ENCODE assay signal across 1 cellular context in the genomic region with DNA sequence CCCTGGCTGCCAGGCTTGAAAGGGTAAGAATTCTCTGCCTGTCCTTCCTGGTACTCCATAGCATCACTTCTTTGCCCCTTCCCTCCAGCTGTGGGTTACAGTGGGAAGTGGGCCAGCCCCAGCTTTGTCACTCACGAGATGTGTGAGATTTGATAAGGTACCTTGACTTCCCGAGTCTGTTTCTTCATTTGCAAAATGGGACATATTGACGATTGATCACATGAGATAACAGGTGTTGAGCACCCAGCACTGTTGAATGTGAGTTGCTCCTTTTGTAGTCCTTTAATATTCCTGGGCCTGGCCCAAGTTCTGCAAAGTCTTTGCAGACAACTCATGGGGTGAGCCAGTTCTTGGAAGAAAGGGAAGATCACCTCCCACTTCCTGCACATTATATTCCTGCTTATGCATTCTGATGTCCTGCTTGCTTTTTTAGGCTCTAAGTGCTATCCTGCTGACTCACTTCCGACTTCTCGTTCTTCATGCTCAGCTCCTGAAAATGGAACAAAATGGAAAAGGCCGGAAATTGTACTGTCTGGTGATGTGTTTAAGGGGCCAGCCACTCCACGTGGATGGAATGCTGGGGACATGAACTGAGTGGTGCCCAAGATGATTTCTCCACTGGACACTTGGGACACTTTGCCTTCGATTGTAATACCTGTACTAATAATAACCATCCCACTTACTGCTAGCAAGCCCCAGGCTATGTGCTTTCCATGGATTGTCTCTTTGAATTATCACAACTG.
TF ChIP-seq lines count a peak whose summit lies in the region.

No MANE protein-coding gene starts in this region.

TF ChIP-seq in K562, 482 proteins besides CTCF, POLR2A, EP300 and RAD21 (continued from another document and continues in another):
- TF ChIP-seq, protein P1, sequence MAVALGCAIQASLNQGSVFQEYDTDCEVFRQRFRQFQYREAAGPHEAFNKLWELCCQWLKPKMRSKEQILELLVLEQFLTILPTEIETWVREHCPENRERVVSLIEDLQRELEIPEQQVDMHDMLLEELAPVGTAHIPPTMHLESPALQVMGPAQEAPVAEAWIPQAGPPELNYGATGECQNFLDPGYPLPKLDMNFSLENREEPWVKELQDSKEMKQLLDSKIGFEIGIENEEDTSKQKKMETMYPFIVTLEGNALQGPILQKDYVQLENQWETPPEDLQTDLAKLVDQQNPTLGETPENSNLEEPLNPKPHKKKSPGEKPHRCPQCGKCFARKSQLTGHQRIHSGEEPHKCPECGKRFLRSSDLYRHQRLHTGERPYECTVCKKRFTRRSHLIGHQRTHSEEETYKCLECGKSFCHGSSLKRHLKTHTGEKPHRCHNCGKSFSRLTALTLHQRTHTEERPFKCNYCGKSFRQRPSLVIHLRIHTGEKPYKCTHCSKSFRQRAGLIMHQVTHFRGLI (CRISPR knock-in tag; IDR thresholded peaks at IDR 0.05): no peak
- TF ChIP-seq, protein P2, sequence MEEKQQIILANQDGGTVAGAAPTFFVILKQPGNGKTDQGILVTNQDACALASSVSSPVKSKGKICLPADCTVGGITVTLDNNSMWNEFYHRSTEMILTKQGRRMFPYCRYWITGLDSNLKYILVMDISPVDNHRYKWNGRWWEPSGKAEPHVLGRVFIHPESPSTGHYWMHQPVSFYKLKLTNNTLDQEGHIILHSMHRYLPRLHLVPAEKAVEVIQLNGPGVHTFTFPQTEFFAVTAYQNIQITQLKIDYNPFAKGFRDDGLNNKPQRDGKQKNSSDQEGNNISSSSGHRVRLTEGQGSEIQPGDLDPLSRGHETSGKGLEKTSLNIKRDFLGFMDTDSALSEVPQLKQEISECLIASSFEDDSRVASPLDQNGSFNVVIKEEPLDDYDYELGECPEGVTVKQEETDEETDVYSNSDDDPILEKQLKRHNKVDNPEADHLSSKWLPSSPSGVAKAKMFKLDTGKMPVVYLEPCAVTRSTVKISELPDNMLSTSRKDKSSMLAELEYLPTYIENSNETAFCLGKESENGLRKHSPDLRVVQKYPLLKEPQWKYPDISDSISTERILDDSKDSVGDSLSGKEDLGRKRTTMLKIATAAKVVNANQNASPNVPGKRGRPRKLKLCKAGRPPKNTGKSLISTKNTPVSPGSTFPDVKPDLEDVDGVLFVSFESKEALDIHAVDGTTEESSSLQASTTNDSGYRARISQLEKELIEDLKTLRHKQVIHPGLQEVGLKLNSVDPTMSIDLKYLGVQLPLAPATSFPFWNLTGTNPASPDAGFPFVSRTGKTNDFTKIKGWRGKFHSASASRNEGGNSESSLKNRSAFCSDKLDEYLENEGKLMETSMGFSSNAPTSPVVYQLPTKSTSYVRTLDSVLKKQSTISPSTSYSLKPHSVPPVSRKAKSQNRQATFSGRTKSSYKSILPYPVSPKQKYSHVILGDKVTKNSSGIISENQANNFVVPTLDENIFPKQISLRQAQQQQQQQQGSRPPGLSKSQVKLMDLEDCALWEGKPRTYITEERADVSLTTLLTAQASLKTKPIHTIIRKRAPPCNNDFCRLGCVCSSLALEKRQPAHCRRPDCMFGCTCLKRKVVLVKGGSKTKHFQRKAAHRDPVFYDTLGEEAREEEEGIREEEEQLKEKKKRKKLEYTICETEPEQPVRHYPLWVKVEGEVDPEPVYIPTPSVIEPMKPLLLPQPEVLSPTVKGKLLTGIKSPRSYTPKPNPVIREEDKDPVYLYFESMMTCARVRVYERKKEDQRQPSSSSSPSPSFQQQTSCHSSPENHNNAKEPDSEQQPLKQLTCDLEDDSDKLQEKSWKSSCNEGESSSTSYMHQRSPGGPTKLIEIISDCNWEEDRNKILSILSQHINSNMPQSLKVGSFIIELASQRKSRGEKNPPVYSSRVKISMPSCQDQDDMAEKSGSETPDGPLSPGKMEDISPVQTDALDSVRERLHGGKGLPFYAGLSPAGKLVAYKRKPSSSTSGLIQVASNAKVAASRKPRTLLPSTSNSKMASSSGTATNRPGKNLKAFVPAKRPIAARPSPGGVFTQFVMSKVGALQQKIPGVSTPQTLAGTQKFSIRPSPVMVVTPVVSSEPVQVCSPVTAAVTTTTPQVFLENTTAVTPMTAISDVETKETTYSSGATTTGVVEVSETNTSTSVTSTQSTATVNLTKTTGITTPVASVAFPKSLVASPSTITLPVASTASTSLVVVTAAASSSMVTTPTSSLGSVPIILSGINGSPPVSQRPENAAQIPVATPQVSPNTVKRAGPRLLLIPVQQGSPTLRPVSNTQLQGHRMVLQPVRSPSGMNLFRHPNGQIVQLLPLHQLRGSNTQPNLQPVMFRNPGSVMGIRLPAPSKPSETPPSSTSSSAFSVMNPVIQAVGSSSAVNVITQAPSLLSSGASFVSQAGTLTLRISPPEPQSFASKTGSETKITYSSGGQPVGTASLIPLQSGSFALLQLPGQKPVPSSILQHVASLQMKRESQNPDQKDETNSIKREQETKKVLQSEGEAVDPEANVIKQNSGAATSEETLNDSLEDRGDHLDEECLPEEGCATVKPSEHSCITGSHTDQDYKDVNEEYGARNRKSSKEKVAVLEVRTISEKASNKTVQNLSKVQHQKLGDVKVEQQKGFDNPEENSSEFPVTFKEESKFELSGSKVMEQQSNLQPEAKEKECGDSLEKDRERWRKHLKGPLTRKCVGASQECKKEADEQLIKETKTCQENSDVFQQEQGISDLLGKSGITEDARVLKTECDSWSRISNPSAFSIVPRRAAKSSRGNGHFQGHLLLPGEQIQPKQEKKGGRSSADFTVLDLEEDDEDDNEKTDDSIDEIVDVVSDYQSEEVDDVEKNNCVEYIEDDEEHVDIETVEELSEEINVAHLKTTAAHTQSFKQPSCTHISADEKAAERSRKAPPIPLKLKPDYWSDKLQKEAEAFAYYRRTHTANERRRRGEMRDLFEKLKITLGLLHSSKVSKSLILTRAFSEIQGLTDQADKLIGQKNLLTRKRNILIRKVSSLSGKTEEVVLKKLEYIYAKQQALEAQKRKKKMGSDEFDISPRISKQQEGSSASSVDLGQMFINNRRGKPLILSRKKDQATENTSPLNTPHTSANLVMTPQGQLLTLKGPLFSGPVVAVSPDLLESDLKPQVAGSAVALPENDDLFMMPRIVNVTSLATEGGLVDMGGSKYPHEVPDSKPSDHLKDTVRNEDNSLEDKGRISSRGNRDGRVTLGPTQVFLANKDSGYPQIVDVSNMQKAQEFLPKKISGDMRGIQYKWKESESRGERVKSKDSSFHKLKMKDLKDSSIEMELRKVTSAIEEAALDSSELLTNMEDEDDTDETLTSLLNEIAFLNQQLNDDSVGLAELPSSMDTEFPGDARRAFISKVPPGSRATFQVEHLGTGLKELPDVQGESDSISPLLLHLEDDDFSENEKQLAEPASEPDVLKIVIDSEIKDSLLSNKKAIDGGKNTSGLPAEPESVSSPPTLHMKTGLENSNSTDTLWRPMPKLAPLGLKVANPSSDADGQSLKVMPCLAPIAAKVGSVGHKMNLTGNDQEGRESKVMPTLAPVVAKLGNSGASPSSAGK (IDR thresholded peaks at IDR 0.05): peak; percentile 75
- TF ChIP-seq CXXC5 (CRISPR knock-in tag; IDR thresholded peaks at IDR 0.05) (peak; percentile 27; the same call in 1 of the 2 replicates), MEF2D (tag; conservative IDR thresholded peaks at IDR 0.05; ENCODE audit: low read depth) (peak; percentile 65), ZNF253 (CRISPR knock-in tag; conservative IDR thresholded peaks at IDR 0.05) (no peak), ZC3H11A (IDR thresholded peaks at IDR 0.05; ENCODE audit: low read depth, low read length) (no peak), THRAP3 (IDR thresholded peaks at IDR 0.05; ENCODE audit: borderline replicate concordance) (no peak), FIP1L1 (IDR thresholded peaks at IDR 0.05; ENCODE audit: low read depth, low read length, poor library complexity, severe bottlenecking) (no peak), L3MBTL2 (IDR thresholded peaks at IDR 0.05) (peak; percentile 68; the same call in 1 of the 2 replicates), ATF4 (CRISPR knock-in tag; IDR thresholded peaks at IDR 0.05) (no peak), POLR3G (IDR thresholded peaks at IDR 0.05; ENCODE audit: extremely low read depth, insufficient read length, insufficient replicate concordance) (no peak), BDP1 (IDR thresholded peaks at IDR 0.05; ENCODE audit: insufficient read depth, insufficient read length) (no peak), MTA3 (IDR thresholded peaks at IDR 0.05; ENCODE audit: borderline replicate concordance) (peak; percentile 63; the same call in 1 of the 2 replicates), PRPF4 (IDR thresholded peaks at IDR 0.05; ENCODE audit: insufficient read depth, low read depth, low read length, poor library complexity, severe bottlenecking) (no peak), ZNF239 (CRISPR knock-in tag; IDR thresholded peaks at IDR 0.05) (no peak), CCNT2 (IDR thresholded peaks at IDR 0.05; ENCODE audit: borderline replicate concordance, extremely low read depth, insufficient read length, low read depth, low read length) (no peak), CREB5 (CRISPR knock-in tag; IDR thresholded peaks at IDR 0.05) (no peak), CHD1 (IDR thresholded peaks at IDR 0.05; ENCODE audit: low read length) (no peak), PCBP1 (IDR thresholded peaks at IDR 0.05; ENCODE audit: low read depth, low read length, poor library complexity, severe bottlenecking) (no peak), ARID2 (IDR thresholded peaks at IDR 0.05) (no peak)
- TF ChIP-seq, protein P3, sequence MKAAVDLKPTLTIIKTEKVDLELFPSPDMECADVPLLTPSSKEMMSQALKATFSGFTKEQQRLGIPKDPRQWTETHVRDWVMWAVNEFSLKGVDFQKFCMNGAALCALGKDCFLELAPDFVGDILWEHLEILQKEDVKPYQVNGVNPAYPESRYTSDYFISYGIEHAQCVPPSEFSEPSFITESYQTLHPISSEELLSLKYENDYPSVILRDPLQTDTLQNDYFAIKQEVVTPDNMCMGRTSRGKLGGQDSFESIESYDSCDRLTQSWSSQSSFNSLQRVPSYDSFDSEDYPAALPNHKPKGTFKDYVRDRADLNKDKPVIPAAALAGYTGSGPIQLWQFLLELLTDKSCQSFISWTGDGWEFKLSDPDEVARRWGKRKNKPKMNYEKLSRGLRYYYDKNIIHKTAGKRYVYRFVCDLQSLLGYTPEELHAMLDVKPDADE (conservative IDR thresholded peaks at IDR 0.05; ENCODE audit: control insufficient read depth, low read depth, low read length): no peak
- TF ChIP-seq, protein P4, sequence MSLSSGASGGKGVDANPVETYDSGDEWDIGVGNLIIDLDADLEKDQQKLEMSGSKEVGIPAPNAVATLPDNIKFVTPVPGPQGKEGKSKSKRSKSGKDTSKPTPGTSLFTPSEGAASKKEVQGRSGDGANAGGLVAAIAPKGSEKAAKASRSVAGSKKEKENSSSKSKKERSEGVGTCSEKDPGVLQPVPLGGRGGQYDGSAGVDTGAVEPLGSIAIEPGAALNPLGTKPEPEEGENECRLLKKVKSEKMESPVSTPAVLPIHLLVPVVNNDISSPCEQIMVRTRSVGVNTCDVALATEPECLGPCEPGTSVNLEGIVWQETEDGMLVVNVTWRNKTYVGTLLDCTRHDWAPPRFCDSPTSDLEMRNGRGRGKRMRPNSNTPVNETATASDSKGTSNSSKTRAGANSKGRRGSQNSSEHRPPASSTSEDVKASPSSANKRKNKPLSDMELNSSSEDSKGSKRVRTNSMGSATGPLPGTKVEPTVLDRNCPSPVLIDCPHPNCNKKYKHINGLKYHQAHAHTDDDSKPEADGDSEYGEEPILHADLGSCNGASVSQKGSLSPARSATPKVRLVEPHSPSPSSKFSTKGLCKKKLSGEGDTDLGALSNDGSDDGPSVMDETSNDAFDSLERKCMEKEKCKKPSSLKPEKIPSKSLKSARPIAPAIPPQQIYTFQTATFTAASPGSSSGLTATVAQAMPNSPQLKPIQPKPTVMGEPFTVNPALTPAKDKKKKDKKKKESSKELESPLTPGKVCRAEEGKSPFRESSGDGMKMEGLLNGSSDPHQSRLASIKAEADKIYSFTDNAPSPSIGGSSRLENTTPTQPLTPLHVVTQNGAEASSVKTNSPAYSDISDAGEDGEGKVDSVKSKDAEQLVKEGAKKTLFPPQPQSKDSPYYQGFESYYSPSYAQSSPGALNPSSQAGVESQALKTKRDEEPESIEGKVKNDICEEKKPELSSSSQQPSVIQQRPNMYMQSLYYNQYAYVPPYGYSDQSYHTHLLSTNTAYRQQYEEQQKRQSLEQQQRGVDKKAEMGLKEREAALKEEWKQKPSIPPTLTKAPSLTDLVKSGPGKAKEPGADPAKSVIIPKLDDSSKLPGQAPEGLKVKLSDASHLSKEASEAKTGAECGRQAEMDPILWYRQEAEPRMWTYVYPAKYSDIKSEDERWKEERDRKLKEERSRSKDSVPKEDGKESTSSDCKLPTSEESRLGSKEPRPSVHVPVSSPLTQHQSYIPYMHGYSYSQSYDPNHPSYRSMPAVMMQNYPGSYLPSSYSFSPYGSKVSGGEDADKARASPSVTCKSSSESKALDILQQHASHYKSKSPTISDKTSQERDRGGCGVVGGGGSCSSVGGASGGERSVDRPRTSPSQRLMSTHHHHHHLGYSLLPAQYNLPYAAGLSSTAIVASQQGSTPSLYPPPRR (CRISPR knock-in tag; IDR thresholded peaks at IDR 0.05; ENCODE audit: borderline replicate concordance): no peak
- TF ChIP-seq, protein P5, sequence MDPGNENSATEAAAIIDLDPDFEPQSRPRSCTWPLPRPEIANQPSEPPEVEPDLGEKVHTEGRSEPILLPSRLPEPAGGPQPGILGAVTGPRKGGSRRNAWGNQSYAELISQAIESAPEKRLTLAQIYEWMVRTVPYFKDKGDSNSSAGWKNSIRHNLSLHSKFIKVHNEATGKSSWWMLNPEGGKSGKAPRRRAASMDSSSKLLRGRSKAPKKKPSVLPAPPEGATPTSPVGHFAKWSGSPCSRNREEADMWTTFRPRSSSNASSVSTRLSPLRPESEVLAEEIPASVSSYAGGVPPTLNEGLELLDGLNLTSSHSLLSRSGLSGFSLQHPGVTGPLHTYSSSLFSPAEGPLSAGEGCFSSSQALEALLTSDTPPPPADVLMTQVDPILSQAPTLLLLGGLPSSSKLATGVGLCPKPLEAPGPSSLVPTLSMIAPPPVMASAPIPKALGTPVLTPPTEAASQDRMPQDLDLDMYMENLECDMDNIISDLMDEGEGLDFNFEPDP (CRISPR knock-in tag; IDR thresholded peaks at IDR 0.05): no peak
- TF ChIP-seq, protein P6, sequence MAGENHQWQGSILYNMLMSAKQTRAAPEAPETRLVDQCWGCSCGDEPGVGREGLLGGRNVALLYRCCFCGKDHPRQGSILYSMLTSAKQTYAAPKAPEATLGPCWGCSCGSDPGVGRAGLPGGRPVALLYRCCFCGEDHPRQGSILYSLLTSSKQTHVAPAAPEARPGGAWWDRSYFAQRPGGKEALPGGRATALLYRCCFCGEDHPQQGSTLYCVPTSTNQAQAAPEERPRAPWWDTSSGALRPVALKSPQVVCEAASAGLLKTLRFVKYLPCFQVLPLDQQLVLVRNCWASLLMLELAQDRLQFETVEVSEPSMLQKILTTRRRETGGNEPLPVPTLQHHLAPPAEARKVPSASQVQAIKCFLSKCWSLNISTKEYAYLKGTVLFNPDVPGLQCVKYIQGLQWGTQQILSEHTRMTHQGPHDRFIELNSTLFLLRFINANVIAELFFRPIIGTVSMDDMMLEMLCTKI (IDR thresholded peaks at IDR 0.05; ENCODE audit: partially characterized antibody): no peak
